1 cellular context compared by ENCODE assay signal in genomic region chr9:132341177-132341840, GRCh38.
TF ChIP-seq lines count a peak whose summit lies in the region.

No MANE protein-coding gene starts in this region.

TF ChIP-seq in HepG2, 621 proteins besides CTCF, POLR2A, EP300 and RAD21 (continued from another document):
- TF ChIP-seq DMTF1 (CRISPR knock-in tag; IDR thresholded peaks at IDR 0.05) (no peak), ZHX2 (IDR thresholded peaks at IDR 0.05; ENCODE audit: low read depth) (no peak), ZHX2 (CRISPR knock-in tag; IDR thresholded peaks at IDR 0.05; ENCODE audit: borderline replicate concordance) (no peak), JUN (CRISPR knock-in tag; IDR thresholded peaks at IDR 0.05) (no peak), ELF4 (CRISPR knock-in tag; IDR thresholded peaks at IDR 0.05; ENCODE audit: borderline replicate concordance) (no peak), ZNF775 (CRISPR knock-in tag; IDR thresholded peaks at IDR 0.05; ENCODE audit: borderline replicate concordance) (no peak), ZNF792 (CRISPR knock-in tag; IDR thresholded peaks at IDR 0.05) (no peak), FOSL1 (CRISPR knock-in tag; IDR thresholded peaks at IDR 0.05; ENCODE audit: borderline replicate concordance) (no peak), ZNF704 (CRISPR knock-in tag; IDR thresholded peaks at IDR 0.05; ENCODE audit: borderline replicate concordance) (no peak), ZNF18 (CRISPR knock-in tag; IDR thresholded peaks at IDR 0.05; ENCODE audit: insufficient replicate concordance) (no peak), U2AF1 (optimal IDR thresholded peaks at IDR 0.05; ENCODE audit: low read depth, low read length) (no peak)
- TF ChIP-seq, protein P1, sequence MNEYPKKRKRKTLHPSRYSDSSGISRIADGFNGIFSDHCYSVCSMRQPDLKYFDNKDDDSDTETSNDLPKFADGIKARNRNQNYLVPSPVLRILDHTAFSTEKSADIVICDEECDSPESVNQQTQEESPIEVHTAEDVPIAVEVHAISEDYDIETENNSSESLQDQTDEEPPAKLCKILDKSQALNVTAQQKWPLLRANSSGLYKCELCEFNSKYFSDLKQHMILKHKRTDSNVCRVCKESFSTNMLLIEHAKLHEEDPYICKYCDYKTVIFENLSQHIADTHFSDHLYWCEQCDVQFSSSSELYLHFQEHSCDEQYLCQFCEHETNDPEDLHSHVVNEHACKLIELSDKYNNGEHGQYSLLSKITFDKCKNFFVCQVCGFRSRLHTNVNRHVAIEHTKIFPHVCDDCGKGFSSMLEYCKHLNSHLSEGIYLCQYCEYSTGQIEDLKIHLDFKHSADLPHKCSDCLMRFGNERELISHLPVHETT (CRISPR knock-in tag; conservative IDR thresholded peaks at IDR 0.05), result no peak
